Comparison of ENCODE assay signal across 21 cellular contexts in the genomic region with DNA sequence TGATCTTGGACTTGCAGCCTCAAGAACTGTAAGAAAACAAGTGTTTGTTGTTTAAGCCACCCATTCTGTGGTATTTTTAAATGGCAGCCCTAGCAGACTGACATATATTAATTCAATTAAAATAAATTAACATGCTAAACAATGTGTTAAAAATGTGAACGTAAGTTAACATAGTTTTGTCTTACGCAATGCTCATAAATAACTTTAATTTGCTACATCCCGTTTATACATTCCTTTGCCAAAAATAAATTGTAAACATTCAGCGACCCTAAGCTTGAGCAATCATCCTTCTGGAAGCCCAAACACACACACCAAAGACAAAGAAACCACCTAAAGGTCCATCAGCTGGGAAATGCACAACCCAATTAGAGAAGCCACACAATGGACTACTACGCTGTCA.
DNase-seq lines count a peak whose midpoint lies in the region; ATAC-seq and TF ChIP-seq lines count a peak whose summit lies in the region.
"Had no signal": no experiment of that assay in that cellular context is flagged by ENCODE, and none has a peak within 500 bp of the region (broad histone marks: within the 10 kb centered on the region; RNA-seq: fewer than 3 reads in every experiment).

No MANE protein-coding gene starts in this region.

- CTCF ChIA-PET in RWPE1 (lab: Yijun Ruan, JAX): no interaction called here

- intact Hi-C loops in right cardiac atrium (cut with DNase I) (no loop called here), colonic mucosa (cut with DNase I) (no loop called here)

- H3K27me3 ChIP-seq in right cardiac atrium (ENCODE audit: control insufficient read depth, insufficient read depth): no peaks in the 10 kb centered on the region
- no peaks in the 10 kb centered on the region for H3K27me3 ChIP-seq in colonic mucosa

- 76% methylated on average over 5 of the region's 5 CpGs for WGBS in right cardiac atrium

- no peaks in the 10 kb centered on the region for H3K36me3 ChIP-seq in colonic mucosa

- H3K4me1 ChIP-seq in right cardiac atrium (ENCODE audit: control insufficient read depth, insufficient read depth, low read length) (no peaks in the 10 kb centered on the region), colonic mucosa (no peaks in the 10 kb centered on the region)

- no peak for TF ChIP-seq CTCF in AG10803 (conservative IDR thresholded peaks at IDR 0.05; ENCODE audit: low read length)
- TF ChIP-seq CTCF in RWPE1 (conservative IDR thresholded peaks at IDR 0.05; ENCODE audit: low read depth): no peak
- TF ChIP-seq CTCF in colonic mucosa (IDR thresholded peaks at IDR 0.05): no peak

- peak; percentile 64 for DNase-seq in AG10803 (ENCODE audit: low read depth)
- DNase-seq in GM03348 (ENCODE audit: low spot score): peak; percentile 38
- DNase-seq in RWPE1 (ENCODE audit: low spot score): no peak
- DNase-seq in fibroblast of gingiva (ENCODE audit: low read depth): peak; percentile 30
- no peak for DNase-seq in right cardiac atrium
- DNase-seq in GDM1 (lab: John Stamatoyannopoulos, UW): no peak
- DNase-seq in colonic mucosa: no peak
- DNase-seq: CD4-positive, CD25-positive, alpha-beta regulatory T cell; CD8-positive, alpha-beta memory T cell; COR-L47; DMS 273 treated with DMSO at 0.1 percent for 48 hours; DMS53; DND-41; GF-D8; H9 had no signal

- H3K27ac ChIP-seq in RWPE1 (peak overlapping the region; percentile 97), right cardiac atrium (ENCODE audit: low read length) (no peak overlapping the region), colonic mucosa (no peak overlapping the region)
- H3K27ac ChIP-seq: 22Rv1; BLaER1 treated with 17β-estradiol and CSF1 and Interleukin-3, amounts not matched to agents 10 nM and 100 nM had no signal

- no peak overlapping the region for H3K9ac ChIP-seq in colonic mucosa (ENCODE audit: low read depth in 2 of 2, low read length in 2 of 2)
- H3K9ac ChIP-seq: BLaER1 treated with 17β-estradiol and CSF1 and Interleukin-3, amounts not matched to agents 10 nM and 100 nM had no signal

- ATAC-seq in GM18502 (IDR thresholded peaks at IDR 0.05; ENCODE audit: poor library complexity, unreplicated experiment) (no peak), right cardiac atrium (no peak)
- ATAC-seq: GM12878, K562 had no signal

- no peak overlapping the region for H3K4me3 ChIP-seq in AG10803 (ENCODE audit: low read length)
- no peak overlapping the region for H3K4me3 ChIP-seq in right cardiac atrium (ENCODE audit: low read length)
- no peak overlapping the region for H3K4me3 ChIP-seq in colonic mucosa
- H3K4me3 ChIP-seq: A549; BLaER1 treated with 17β-estradiol and CSF1 and Interleukin-3, amounts not matched to agents 10 nM and 100 nM; GM12878; K562 had no signal

- H3K9me3 ChIP-seq in right cardiac atrium (ENCODE audit: control insufficient read depth, low read length): no peaks in the 10 kb centered on the region
- no peaks in the 10 kb centered on the region for H3K9me3 ChIP-seq in colonic mucosa
- H3K9me3 ChIP-seq: A549 had no signal

- POLR2A ChIA-PET in RWPE1 (lab: Yijun Ruan, JAX; ENCODE audit: low non-redundant PET): no interaction called here

Comparison
In these comparisons a context has a peak if more than half of its experiments do, and no peak if none do; other contexts are left out.
1. DNase-seq: peak in AG10803 (single experiment), GM03348 (single experiment) and fibroblast of gingiva (single experiment); none in RWPE1 (single experiment), right cardiac atrium (0 of 3), GDM1 (single experiment) and colonic mucosa (single experiment).